ENCODE assay signal across 26 cellular contexts in genomic region chr3:177992993-177993969, GRCh38.
"Had no signal": no experiment of that assay in that cellular context is flagged by ENCODE, and none has a peak within 500 bp of the region (broad histone marks: within the 10 kb centered on the region; RNA-seq: fewer than 3 reads in every experiment).

No MANE protein-coding gene starts in this region.

- H3K27me3 ChIP-seq: cardiac muscle cell, colonic mucosa, esophagus squamous epithelium, left lung, right lobe of liver, suprapubic skin, tibial artery had no signal

- H3K4me1 ChIP-seq: colonic mucosa, esophagus squamous epithelium, left lung, lower lobe of right lung, suprapubic skin, tibial artery had no signal

- H3K9me3 Mint-ChIP-seq: activated CD4-positive, alpha-beta memory T cell treated with anti-CD3 and anti-CD28 coated beads, Interleukin-2, amount 10 ng/mL, durations not matched to agents 7 days and 5 days; nephron; stimulated activated effector memory CD8-positive, alpha-beta T cell treated with anti-CD3 and anti-CD28 coated beads, Interleukin-12 subunit alpha, Interleukin-12 subunit beta, amount 100 ng/mL, for 72 hours had no signal

- DNase-seq: activated CD4-positive, alpha-beta memory T cell treated with anti-CD3 and anti-CD28 coated beads, Interleukin-2, amount 10 ng/mL, durations not matched to agents 7 days and 5 days; activated CD4-positive, alpha-beta T cell treated with anti-CD3 and anti-CD28 coated beads for 48 hours; activated CD8-positive, alpha-beta memory T cell treated with anti-CD3 and anti-CD28 coated beads, Interleukin-2, amount 50 U/mL, for 48 hours; activated gamma-delta T cell treated with Interleukin-2 at 50 U/mL for 16 hours; activated naive CD4-positive, alpha-beta T cell treated with anti-CD3 and anti-CD28 coated beads, Interleukin-2, amount 50 U/mL, for 16 hours; activated T-cell treated with anti-CD3 and anti-CD28 coated beads, Interleukin-2, amount 50 U/mL, for 24 hours; anterior cingulate cortex; cerebellar nuclear complex; colonic mucosa; effector CD8-positive, alpha-beta T cell; esophagus squamous epithelium; left lung; lower lobe of right lung; right lobe of liver; stimulated activated CD4-positive, alpha-beta T cell treated with anti-CD3 and anti-CD28 coated beads, Interleukin-12 subunit alpha, Interleukin-12 subunit beta, amount 100 ng/mL, for 4 hours; stimulated activated CD4-positive, alpha-beta T cell treated with anti-CD3 and anti-CD28 coated beads, Interleukin-4, amount 100 ng/mL, for 24 hours; tibial artery had no signal

- H3K36me3 Mint-ChIP-seq: stimulated activated effector memory CD8-positive, alpha-beta T cell treated with anti-CD3 and anti-CD28 coated beads, Interleukin-12 subunit alpha, Interleukin-12 subunit beta, amount 100 ng/mL, for 72 hours had no signal

- H3K27ac ChIP-seq: cardiac muscle cell, colonic mucosa, epithelial cell of prostate, esophagus squamous epithelium, left lung, lower lobe of right lung, right lobe of liver, suprapubic skin, tibial artery, VCaP had no signal

- H3K27ac Mint-ChIP-seq: activated CD4-positive, alpha-beta memory T cell treated with anti-CD3 and anti-CD28 coated beads, Interleukin-2, amount 10 ng/mL, durations not matched to agents 7 days and 5 days; activated T-cell treated with anti-CD3 and anti-CD28 coated beads, Interleukin-2, amount 50 U/mL, for 24 hours; nephron; progenitor cell of endocrine pancreas; stimulated activated effector memory CD8-positive, alpha-beta T cell treated with anti-CD3 and anti-CD28 coated beads, Interleukin-12 subunit alpha, Interleukin-12 subunit beta, amount 100 ng/mL, for 72 hours had no signal

- ATAC-seq: left lung; lower lobe of right lung; stimulated activated effector memory CD8-positive, alpha-beta T cell treated with anti-CD3 and anti-CD28 coated beads, Interleukin-12 subunit alpha, Interleukin-12 subunit beta, amount 100 ng/mL, for 72 hours had no signal

- H3K36me3 ChIP-seq: cardiac muscle cell, colonic mucosa, esophagus squamous epithelium, left lung, lower lobe of right lung, right lobe of liver, suprapubic skin, tibial artery had no signal

- H3K4me3 ChIP-seq: cardiac muscle cell, colonic mucosa, esophagus squamous epithelium, left lung, lower lobe of right lung, right lobe of liver, suprapubic skin, tibial artery had no signal

- H3K27me3 Mint-ChIP-seq: activated CD4-positive, alpha-beta memory T cell treated with anti-CD3 and anti-CD28 coated beads, Interleukin-2, amount 10 ng/mL, durations not matched to agents 7 days and 5 days; activated T-cell treated with anti-CD3 and anti-CD28 coated beads, Interleukin-2, amount 50 U/mL, for 24 hours; progenitor cell of endocrine pancreas had no signal

- H3K4me3 Mint-ChIP-seq: activated CD4-positive, alpha-beta memory T cell treated with anti-CD3 and anti-CD28 coated beads, Interleukin-2, amount 10 ng/mL, durations not matched to agents 7 days and 5 days; activated T-cell treated with anti-CD3 and anti-CD28 coated beads, Interleukin-2, amount 50 U/mL, for 24 hours; nephron; stimulated activated effector memory CD8-positive, alpha-beta T cell treated with anti-CD3 and anti-CD28 coated beads, Interleukin-12 subunit alpha, Interleukin-12 subunit beta, amount 100 ng/mL, for 72 hours had no signal

- H3K9me3 ChIP-seq: colonic mucosa, esophagus squamous epithelium, left lung, lower lobe of right lung, right lobe of liver, suprapubic skin, tibial artery had no signal

- FAIRE-seq: endometrium, frontal cortex had no signal
